1 cellular context compared by ENCODE assay signal in the genomic region with DNA sequence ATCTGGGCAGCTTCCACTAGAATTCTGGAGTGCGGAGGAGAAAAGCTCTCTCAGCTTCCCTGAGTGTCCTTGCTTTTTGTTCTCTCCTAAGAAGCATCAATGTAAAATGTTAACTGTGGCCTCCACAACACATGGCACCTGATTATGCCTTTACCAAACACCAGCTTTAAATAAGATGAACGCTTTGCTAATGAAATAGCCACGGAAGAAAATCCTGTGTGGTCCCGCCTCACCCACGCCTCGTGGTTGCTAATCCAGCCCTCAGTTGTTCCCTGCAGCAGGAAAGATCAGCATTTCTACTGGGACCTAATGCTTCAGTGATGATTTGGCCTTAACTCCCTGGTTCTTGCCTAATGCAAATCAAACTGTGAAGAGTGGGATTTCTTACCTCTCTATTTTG.
TF ChIP-seq lines count a peak whose summit lies in the region.

No MANE protein-coding gene starts in this region.

TF ChIP-seq in H1, 55 proteins besides CTCF, POLR2A, EP300 and RAD21:
- TF ChIP-seq RBBP5 (IDR thresholded peaks at IDR 0.05; ENCODE audit: borderline replicate concordance, low read depth, low read length) (no peak), ATF2 (IDR thresholded peaks at IDR 0.05; ENCODE audit: low read length) (no peak), HDAC2 (IDR thresholded peaks at IDR 0.05; ENCODE audit: borderline replicate concordance in 1 of 2, low read depth in 2 of 2, low read length in 2 of 2) (no peak), YY1 (IDR thresholded peaks at IDR 0.05; ENCODE audit: low read depth, low read length) (no peak), TAF1 (IDR thresholded peaks at IDR 0.05; ENCODE audit: low read depth, low read length) (no peak), KDM1A (IDR thresholded peaks at IDR 0.05; ENCODE audit: borderline replicate concordance, low read length) (no peak), KDM5A (IDR thresholded peaks at IDR 0.05; ENCODE audit: low read length) (no peak), BACH1 (IDR thresholded peaks at IDR 0.05; ENCODE audit: low read length) (no peak), ASH2L (IDR thresholded peaks at IDR 0.05; ENCODE audit: low read length) (no peak), POLR2AphosphoS5 (IDR thresholded peaks at IDR 0.05; ENCODE audit: low read depth, low read length) (no peak), CHD1 (IDR thresholded peaks at IDR 0.05; ENCODE audit: low read depth, low read length) (no peak), TCF12 (IDR thresholded peaks at IDR 0.05; ENCODE audit: low read depth, low read length) (no peak), ATF3 (IDR thresholded peaks at IDR 0.05; ENCODE audit: insufficient read depth, low read depth, low read length) (no peak), PHF8 (conservative IDR thresholded peaks at IDR 0.05; ENCODE audit: low read depth, low read length) (no peak), EZH2 (IDR thresholded peaks at IDR 0.05; ENCODE audit: low read depth, low read length, severe bottlenecking) (no peak), EGR1 (IDR thresholded peaks at IDR 0.05; ENCODE audit: borderline replicate concordance, low read depth, low read length) (no peak)
TF ChIP-seq in H1: peak in this region for 0.
